In genomic region chr11:17991799-17992433, GRCh38 we compare ENCODE assay signal across 8 cellular contexts. TPM values are rescaled to one million over a fixed set of nuclear protein-coding genes. Genes with fewer than 3 reads are reported as not detected.
DNase-seq lines count a peak whose midpoint lies in the region; ATAC-seq and TF ChIP-seq lines count a peak whose summit lies in the region.

No MANE protein-coding gene starts in this region.

- no peaks in the 10 kb centered on the region for H3K27me3 ChIP-seq in brain microvascular endothelial cell (replicated peaks)

- H3K36me3 ChIP-seq in brain microvascular endothelial cell (replicated peaks): no peaks in the 10 kb centered on the region

- in situ Hi-C loops in brain microvascular endothelial cell (cut with HindIII; ENCODE audit: low pct_ligation_motif_present, low sequenced_read_pairs): loop anchor here (25.0 kb wide), 1 partner anchor 255 kb away; the partner anchor contains the start of gene KCNC1

- TF ChIP-seq CTCF in LNCaP clone FGC (IDR thresholded peaks at IDR 0.05; ENCODE audit: control insufficient read depth, extremely low read depth, insufficient read depth) (peak; percentile 78), brain microvascular endothelial cell (IDR thresholded peaks at IDR 0.05; ENCODE audit: low read depth, low read length, missing control alignments) (peak; percentile 91)

- peak; percentile 81 for ATAC-seq in GM21723 (IDR thresholded peaks at IDR 0.05; ENCODE audit: unreplicated experiment)
- ATAC-seq in stimulated activated naive CD8-positive, alpha-beta T cell treated with anti-CD3 and anti-CD28 coated beads, Interleukin-15, Interleukin-2, amounts not matched to agents 100 U/mL and 50 U/mL, for 24 hours: peak; percentile 57

- DNase-seq in NCI-H510A treated with DMSO at 0.1 percent for 48 hours (lab: John Stamatoyannopoulos, UW) (peak; percentile 49), NCI-H510A (lab: John Stamatoyannopoulos, UW) (no peak), LNCaP clone FGC (ENCODE audit: low read depth) (peak; percentile 49), SK-N-DZ (ENCODE audit: low spot score) (peak; percentile 56), brain microvascular endothelial cell (no peak), kidney glomerular epithelial cell (lab: John Stamatoyannopoulos, UW) (peak; percentile 15)
- DNase-seq in stimulated activated naive CD8-positive, alpha-beta T cell treated with anti-CD3 and anti-CD28 coated beads, Interleukin-15, Interleukin-2, amounts not matched to agents 100 U/mL and 50 U/mL, for 24 hours: peak; percentile 47

- no peak overlapping the region for H3K27ac ChIP-seq in brain microvascular endothelial cell

- H3K4me3 ChIP-seq in LNCaP clone FGC (ENCODE audit: low read depth, low read length) (no peak overlapping the region), brain microvascular endothelial cell (ENCODE audit: low read depth, low read length) (no peak overlapping the region)

RNA-seq across cellular contexts. Expression of gene SERGEF, which starts 20.9 kb away (rescaled TPM):
- 51.5 and 53.6 TPM in 2 replicates for polyA plus RNA-seq in SK-N-DZ (2014; cell fraction: cytosol; rRNA removed)
- 36.0 and 39.5 TPM in 2 replicates for polyA plus RNA-seq in SK-N-DZ (2014; cell fraction: nucleus; rRNA removed)

RNA-seq across cellular contexts. Expression of gene TPH1, which starts 54.2 kb away (rescaled TPM):
- polyA plus RNA-seq in SK-N-DZ (2014; cell fraction: cytosol; rRNA removed): 0.22 and 0.42 TPM in 2 replicates
- polyA plus RNA-seq in SK-N-DZ (2014; cell fraction: nucleus; rRNA removed): 2.9 and 3.1 TPM in 2 replicates

Comparison
In these comparisons a context has a peak if more than half of its experiments do, and no peak if none do; other contexts are left out.
1. DNase-seq: peak in NCI-H510A treated with DMSO at 0.1 percent for 48 hours (single experiment), LNCaP clone FGC (single experiment), SK-N-DZ (single experiment), kidney glomerular epithelial cell (single experiment) and stimulated activated naive CD8-positive, alpha-beta T cell treated with anti-CD3 and anti-CD28 coated beads, Interleukin-15, Interleukin-2, amounts not matched to agents 100 U/mL and 50 U/mL, for 24 hours (single experiment); none in NCI-H510A (single experiment) and brain microvascular endothelial cell (single experiment).